Comparison of ENCODE assay signal across 8 cellular contexts in genomic region chr3:138834359-138835176, GRCh38.
DNase-seq lines count a peak whose midpoint lies in the region; ATAC-seq and TF ChIP-seq lines count a peak whose summit lies in the region.

Gene PIK3CB, minus strand, starts transcription at chr3:138834928. Its CDS starts 75,585 bp downstream, at chr3:138759343.

- H3K36me3 ChIP-seq in OCI-LY3 (replicated peaks; ENCODE audit: low read depth, low read length) (peaks cover 3% of the 10 kb centered on the region), muscle layer of colon (ENCODE audit: insufficient read depth, low read length) (no peaks in the 10 kb centered on the region)

- peak within 1 kb of the TSS; percentile 61 for H3K27ac ChIP-seq in OCI-LY3 (ENCODE audit: low read length)
- peak within 1 kb of the TSS; percentile 88 for H3K27ac ChIP-seq in muscle layer of colon (ENCODE audit: low read depth, low read length)

- H3K9ac ChIP-seq in OCI-LY3 (ENCODE audit: low read length) (peak within 1 kb of the TSS; percentile 96), muscle layer of colon (ENCODE audit: low read length) (peak within 1 kb of the TSS; percentile 81)

- peak within 1 kb of the TSS; percentile 80 for H3K4me3 ChIP-seq in OCI-LY3 (ENCODE audit: low read length)
- H3K4me3 ChIP-seq in epithelial cell of esophagus (ENCODE audit: low read length), result peak within 1 kb of the TSS; percentile 74
- peak within 1 kb of the TSS; percentile 77 to 94 for H3K4me3 ChIP-seq in muscle layer of colon (ENCODE audit: low read depth in 1 of 2, low read length in 2 of 2)

- peaks cover 11% of the 10 kb centered on the region; the same call in 1 of the 2 replicates for H4K20me1 ChIP-seq in OCI-LY3 (ENCODE audit: insufficient read depth, low read length)

- H3K79me2 ChIP-seq in OCI-LY3 (ENCODE audit: low read length), result peaks cover 47% of the 10 kb centered on the region

- no peaks in the 10 kb centered on the region for H3K27me3 ChIP-seq in OCI-LY3 (ENCODE audit: low read depth, low read length)
- no peaks in the 10 kb centered on the region for H3K27me3 ChIP-seq in muscle layer of colon (ENCODE audit: control insufficient read depth in 1 of 2, insufficient read depth in 2 of 2, low read length in 2 of 2)

- DNase-seq in D341Med (ENCODE audit: low spot score) (peak; percentile 97), HuH-7 (ENCODE audit: low spot score) (peak; percentile 80), activated T-cell treated with anti-CD3 and anti-CD28 coated beads for 4 hours (peak; percentile 74), epithelial cell of esophagus (ENCODE audit: low read depth) (peak; percentile 85)
- DNase-seq in stimulated activated CD8-positive, alpha-beta memory T cell treated with anti-CD3 and anti-CD28 coated beads, Interleukin-7, amount 100 ng/mL, for 24 hours (ENCODE audit: low read depth), result peak; percentile 72

- peak; percentile 91 for ATAC-seq in GM21390 (IDR thresholded peaks at IDR 0.05; ENCODE audit: unreplicated experiment)

- H3K9me3 ChIP-seq in OCI-LY3 (ENCODE audit: insufficient read depth, low read length) (no peaks in the 10 kb centered on the region), muscle layer of colon (ENCODE audit: low read length) (no peaks in the 10 kb centered on the region)

- peak within 1 kb of the TSS; percentile 93 for H2AFZ ChIP-seq in OCI-LY3 (ENCODE audit: low read depth, low read length)

- TF ChIP-seq CTCF in OCI-LY3 (IDR thresholded peaks at IDR 0.05; ENCODE audit: low read depth, low read length) (peak; percentile 46), epithelial cell of esophagus (IDR thresholded peaks at IDR 0.05; ENCODE audit: insufficient read depth, low read depth, low read length, missing control alignments) (peak; percentile 21)

- H3K4me1 ChIP-seq in OCI-LY3 (ENCODE audit: low read length) (peaks cover 11% of the 10 kb centered on the region), muscle layer of colon (ENCODE audit: insufficient read depth, low read length) (no peaks in the 10 kb centered on the region)

- H3K4me2 ChIP-seq in OCI-LY3 (ENCODE audit: low read length), result peak within 1 kb of the TSS; percentile 89

Comparison
In these comparisons a context has a peak if more than half of its experiments do, and no peak if none do; other contexts are left out.
1. Peak in every context shown above with its lines: DNase-seq, ATAC-seq, H3K4me3 ChIP-seq and H3K27ac ChIP-seq.